Comparison of ENCODE assay signal across 29 cellular contexts in the genomic region with DNA sequence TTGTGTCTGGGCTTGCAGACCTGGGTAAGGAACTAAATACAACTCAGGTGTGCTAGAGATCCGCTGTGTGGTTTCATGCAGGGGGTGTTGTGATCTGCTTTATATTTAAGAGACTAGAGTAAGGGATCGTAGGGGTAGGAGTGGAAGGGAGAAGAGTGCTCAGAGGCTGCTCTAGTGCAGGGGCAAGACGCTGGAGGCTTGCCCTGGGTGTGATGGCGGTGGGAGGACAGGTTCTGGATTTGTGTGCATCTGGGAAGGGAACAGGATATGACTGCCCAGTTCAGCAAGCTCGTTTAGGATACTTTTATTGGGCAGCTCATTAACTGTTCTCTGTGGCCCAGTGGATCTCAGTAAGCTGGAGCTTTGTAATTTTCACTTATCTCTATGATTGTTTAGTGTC. TPM values are rescaled to one million over a fixed set of nuclear protein-coding genes. Genes with fewer than 3 reads are reported as not detected.
DNase-seq lines count a peak whose midpoint lies in the region; ATAC-seq and TF ChIP-seq lines count a peak whose summit lies in the region.
"Had no signal": no experiment of that assay in that cellular context is flagged by ENCODE, and none has a peak within 500 bp of the region (broad histone marks: within the 10 kb centered on the region; RNA-seq: fewer than 3 reads in every experiment).

No MANE protein-coding gene starts in this region.

- no peaks in the 10 kb centered on the region for H3K27me3 ChIP-seq in Karpas-422 (ENCODE audit: low read length)
- H3K27me3 ChIP-seq: cardiac muscle cell, SJCRH30, spleen, upper lobe of left lung had no signal

- no peak overlapping the region for H3K9ac ChIP-seq in Karpas-422 (ENCODE audit: low read length)
- H3K9ac ChIP-seq: parathyroid adenoma had no signal

- 0 out of 2 replicates have a peak overlapping the region, but pooled peaks have one; percentile 5 for H3K27ac ChIP-seq in Karpas-422 (ENCODE audit: low read length)
- H3K27ac ChIP-seq: cardiac muscle cell, coronary artery, parathyroid adenoma, SJCRH30, upper lobe of left lung had no signal

- H2AFZ ChIP-seq in Karpas-422 (ENCODE audit: low read length), result no peak overlapping the region
- H2AFZ ChIP-seq: parathyroid adenoma had no signal

- POLR2A ChIA-PET in activated CD4-positive, alpha-beta T cell treated with anti-CD3 and anti-CD28 coated beads, Interleukin-2, amount 10 ng/mL, durations not matched to agents 7 days and 5 days (lab: Charles Lee), result no interaction called here

- no peaks in the 10 kb centered on the region for H3K27me3 Mint-ChIP-seq in activated CD4-positive, alpha-beta T cell treated with anti-CD3 and anti-CD28 coated beads, Interleukin-2, amount 10 ng/mL, durations not matched to agents 7 days and 5 days
- H3K27me3 Mint-ChIP-seq in activated T-helper 17 cell treated with anti-CD3 and anti-CD28 coated beads, Interleukin-2, amount 50 U/mL, for 72 hours, result no peaks in the 10 kb centered on the region
- H3K27me3 Mint-ChIP-seq in type B pancreatic cell, result no peaks in the 10 kb centered on the region

- no peak overlapping the region for H3K4me3 Mint-ChIP-seq in activated CD4-positive, alpha-beta T cell treated with anti-CD3 and anti-CD28 coated beads, Interleukin-2, amount 10 ng/mL, durations not matched to agents 7 days and 5 days
- peak overlapping the region; percentile 38 for H3K4me3 Mint-ChIP-seq in activated T-helper 17 cell treated with anti-CD3 and anti-CD28 coated beads, Interleukin-2, amount 50 U/mL, for 72 hours
- H3K4me3 Mint-ChIP-seq in type B pancreatic cell, result no peak overlapping the region
- H3K4me3 Mint-ChIP-seq: neural crest cell had no signal

- H3K79me2 ChIP-seq in Karpas-422 (ENCODE audit: low read length), result peaks cover 98% of the 10 kb centered on the region

- no peak overlapping the region for H3K4me2 ChIP-seq in Karpas-422 (ENCODE audit: low read depth, low read length, poor library complexity, severe bottlenecking)

- no peaks in the 10 kb centered on the region for H3K9me2 ChIP-seq in Karpas-422 (replicated peaks; ENCODE audit: insufficient read depth, low read length)

- peaks cover 73% of the 10 kb centered on the region for H3K4me1 Mint-ChIP-seq in activated CD4-positive, alpha-beta T cell treated with anti-CD3 and anti-CD28 coated beads, Interleukin-2, amount 10 ng/mL, durations not matched to agents 7 days and 5 days
- H3K4me1 Mint-ChIP-seq in activated T-helper 17 cell treated with anti-CD3 and anti-CD28 coated beads, Interleukin-2, amount 50 U/mL, for 72 hours, result peaks cover 39% of the 10 kb centered on the region
- H3K4me1 Mint-ChIP-seq in type B pancreatic cell (ENCODE audit: unreplicated experiment), result peaks cover 33% of the 10 kb centered on the region

- H3K4me1 ChIP-seq in Karpas-422 (ENCODE audit: low read length), result peaks cover 27% of the 10 kb centered on the region
- H3K4me1 ChIP-seq: parathyroid adenoma had no signal

- H3K36me3 Mint-ChIP-seq in activated CD4-positive, alpha-beta T cell treated with anti-CD3 and anti-CD28 coated beads, Interleukin-2, amount 10 ng/mL, durations not matched to agents 7 days and 5 days (ENCODE audit: low read depth), result peaks cover 10% of the 10 kb centered on the region
- H3K36me3 Mint-ChIP-seq in activated T-helper 17 cell treated with anti-CD3 and anti-CD28 coated beads, Interleukin-2, amount 50 U/mL, for 72 hours (ENCODE audit: low read depth), result no peaks in the 10 kb centered on the region
- peaks cover 6% of the 10 kb centered on the region for H3K36me3 Mint-ChIP-seq in type B pancreatic cell

- no peaks in the 10 kb centered on the region for H3K36me3 ChIP-seq in Karpas-422 (ENCODE audit: insufficient read depth, low read length)
- H3K36me3 ChIP-seq: cardiac muscle cell, SJCRH30, upper lobe of left lung had no signal

- H3K27ac Mint-ChIP-seq in activated CD4-positive, alpha-beta T cell treated with anti-CD3 and anti-CD28 coated beads, Interleukin-2, amount 10 ng/mL, durations not matched to agents 7 days and 5 days, result peak overlapping the region; percentile 52
- H3K27ac Mint-ChIP-seq in activated T-helper 17 cell treated with anti-CD3 and anti-CD28 coated beads, Interleukin-2, amount 50 U/mL, for 72 hours, result peak overlapping the region; percentile 57
- no peak overlapping the region for H3K27ac Mint-ChIP-seq in type B pancreatic cell

- H3K9me3 ChIP-seq in Karpas-422 (ENCODE audit: low read length), result no peaks in the 10 kb centered on the region
- H3K9me3 ChIP-seq: SJCRH30, spleen, upper lobe of left lung had no signal

- peaks cover 5% of the 10 kb centered on the region; the same call in 1 of the 2 replicates for H4K20me1 ChIP-seq in Karpas-422 (ENCODE audit: insufficient read depth, low read depth, low read length)

- ATAC-seq in activated T-helper 17 cell treated with anti-CD3 and anti-CD28 coated beads, Interleukin-2, amount 50 U/mL, for 72 hours (replicated peaks), result no peak
- ATAC-seq in HG02759 (IDR thresholded peaks at IDR 0.05; ENCODE audit: unreplicated experiment) (no peak), HG02852 (IDR thresholded peaks at IDR 0.05; ENCODE audit: unreplicated experiment) (no peak)
- ATAC-seq: K562, right cardiac atrium had no signal

- no peak for TF ChIP-seq CTCF in type B pancreatic cell (conservative IDR thresholded peaks at IDR 0.05)

- CTCF ChIA-PET in activated CD4-positive, alpha-beta T cell treated with anti-CD3 and anti-CD28 coated beads, Interleukin-2, amount 10 ng/mL, durations not matched to agents 7 days and 5 days (lab: Charles Lee), result interaction anchor here (0.9 to 2.5 kb wide), 7 partner anchors 10 to 307 kb away, joined by 3 to 7 read pairs (median 4); no protein-coding TSS in a partner anchor

- DNase-seq in activated CD4-positive, alpha-beta T cell treated with anti-CD3 and anti-CD28 coated beads, Interleukin-2, amount 10 ng/mL, durations not matched to agents 7 days and 5 days, result no peak
- no peak for DNase-seq in activated CD4-positive, alpha-beta T cell treated with anti-CD3 and anti-CD28 coated beads, Interleukin-2, amount 50 U/mL, for 4 hours
- DNase-seq in Karpas-422 (no peak), left kidney (ENCODE audit: low read depth, low spot score) (peak; percentile 11), type B pancreatic cell (ENCODE audit: extremely low spot score, unreplicated experiment) (no peak)
- DNase-seq: activated CD4-positive, alpha-beta T cell treated with anti-CD3 and anti-CD28 coated beads, Interleukin-2, amount 50 U/mL, for 1 hour; activated CD8-positive, alpha-beta memory T cell treated with anti-CD3 and anti-CD28 coated beads, Interleukin-2, amount 50 U/mL, for 48 hours; activated effector memory CD4-positive, alpha-beta T cell treated with anti-CD3 and anti-CD28 coated beads, Interleukin-2, amount 50 U/mL, for 16 hours; aorta; COR-L47; DMS53; effector memory CD4-positive, alpha-beta T cell; kidney glomerular epithelial cell; MM.1S; NCI-H2029 treated with DMSO at 0.1 percent for 48 hours; NCI-H526; right cardiac atrium; SJCRH30; spleen; upper lobe of left lung had no signal

- no peaks in the 10 kb centered on the region for H3K9me3 Mint-ChIP-seq in activated CD4-positive, alpha-beta T cell treated with anti-CD3 and anti-CD28 coated beads, Interleukin-2, amount 10 ng/mL, durations not matched to agents 7 days and 5 days
- H3K9me3 Mint-ChIP-seq in activated T-helper 17 cell treated with anti-CD3 and anti-CD28 coated beads, Interleukin-2, amount 50 U/mL, for 72 hours, result no peaks in the 10 kb centered on the region
- H3K9me3 Mint-ChIP-seq in type B pancreatic cell, result no peaks in the 10 kb centered on the region
- H3K9me3 Mint-ChIP-seq: neural crest cell had no signal

- no peak overlapping the region for H3K4me3 ChIP-seq in Karpas-422 (ENCODE audit: low read length)
- H3K4me3 ChIP-seq: cardiac muscle cell, coronary artery, K562, lung, SJCRH30, spleen, upper lobe of left lung had no signal

RNA-seq across cellular contexts. Expression of a gene that starts 47.6 kb away (rescaled TPM):
- total RNA-seq in activated CD4-positive, alpha-beta T cell treated with anti-CD3 and anti-CD28 coated beads, Interleukin-2, amount 10 ng/mL, durations not matched to agents 7 days and 5 days, result 10 to 100 TPM; 48.7 to 58.2 TPM
- total RNA-seq in Karpas-422 (2014; rRNA removed; shearing (Covaris generic); ENCODE audit: low replicate concordance), result 30.6 and 42.1 TPM in 2 replicates
- 100 to 1,000 TPM in 1 of 2 donors, 10 to 100 TPM in 1; 62.0 to 228 TPM for total RNA-seq in activated T-helper 17 cell treated with anti-CD3 and anti-CD28 coated beads, Interleukin-2, amount 50 U/mL, for 72 hours
- 29.3 and 39.8 TPM in 2 replicates for total RNA-seq in type B pancreatic cell (ENCODE audit: low replicate concordance)
